ENCODE assay signal across 28 cellular contexts in the genomic region with DNA sequence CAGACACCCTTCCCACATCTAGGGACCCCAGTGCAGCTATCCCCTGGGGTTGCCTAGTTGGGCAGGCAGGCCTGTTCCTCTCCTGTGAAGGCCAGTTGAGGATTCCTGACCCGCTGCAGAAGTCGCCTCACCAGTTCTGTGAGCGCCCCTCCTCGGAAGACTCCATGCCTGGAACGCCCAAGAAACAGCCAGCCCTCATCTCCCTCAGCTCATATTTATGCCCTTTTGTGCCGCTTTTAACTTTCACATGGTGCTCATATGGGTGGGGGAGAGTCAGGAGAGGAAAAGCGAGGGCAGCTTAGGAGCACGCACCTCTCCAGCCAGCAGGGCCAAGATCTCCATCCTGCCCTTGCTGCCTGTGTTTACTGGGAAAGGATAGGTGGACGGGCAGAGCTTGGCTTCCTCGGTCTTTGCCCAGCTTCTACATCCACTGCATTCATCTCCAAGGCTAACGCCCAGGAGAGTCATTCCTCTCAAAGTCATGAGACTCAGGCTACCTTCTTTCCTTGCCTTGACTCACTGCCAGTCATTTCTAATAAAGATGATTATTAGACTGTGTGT.
DNase-seq lines count a peak whose midpoint lies in the region; ATAC-seq and TF ChIP-seq lines count a peak whose summit lies in the region.
"Had no signal": no experiment of that assay in that cellular context is flagged by ENCODE, and none has a peak within 500 bp of the region (broad histone marks: within the 10 kb centered on the region; RNA-seq: fewer than 3 reads in every experiment).

No MANE protein-coding gene starts in this region.

- no peak overlapping the region for H3K4ac ChIP-seq in trophoblast cell (ENCODE audit: low read depth, low read length)

- peaks cover 88% of the 10 kb centered on the region for H3K36me3 Mint-ChIP-seq in activated naive CD4-positive, alpha-beta T cell treated with anti-CD3 and anti-CD28 coated beads, Interleukin-2, amount 10 ng/mL, durations not matched to agents 7 days and 5 days
- H3K36me3 Mint-ChIP-seq in activated CD8-positive, alpha-beta T cell treated with anti-CD3 and anti-CD28 coated beads for 36 hours (ENCODE audit: low read depth) = peaks cover 82% of the 10 kb centered on the region
- peaks cover 98% of the 10 kb centered on the region for H3K36me3 Mint-ChIP-seq in effector memory CD8-positive, alpha-beta T cell (ENCODE audit: insufficient read depth)

- H3K27ac Mint-ChIP-seq in activated naive CD4-positive, alpha-beta T cell treated with anti-CD3 and anti-CD28 coated beads, Interleukin-2, amount 10 ng/mL, durations not matched to agents 7 days and 5 days = peak overlapping the region; percentile 11
- peak overlapping the region; percentile 62 for H3K27ac Mint-ChIP-seq in activated CD8-positive, alpha-beta T cell treated with anti-CD3 and anti-CD28 coated beads for 36 hours
- H3K27ac Mint-ChIP-seq in effector memory CD8-positive, alpha-beta T cell = peak overlapping the region; percentile 89 to 94
- H3K27ac Mint-ChIP-seq: activated T-helper 1 cell treated with anti-CD3 and anti-CD28 coated beads, Interleukin-12 subunit alpha, Interleukin-12 subunit beta, Interleukin-2, Interleukin-4 antibody, amounts not matched to agents 30 ng/mL and 10 ng/mL and 1 ng/mL, durations not matched to agents 14 hours and 24 hours and 36 hours had no signal

- H3K14ac ChIP-seq in trophoblast cell (ENCODE audit: low read length) = peak overlapping the region; percentile 1

- H3K79me1 ChIP-seq in trophoblast cell (ENCODE audit: low read length) = peaks cover 11% of the 10 kb centered on the region

- TF ChIP-seq CTCF in activated CD8-positive, alpha-beta T cell treated with anti-CD3 and anti-CD28 coated beads for 36 hours (IDR thresholded peaks at IDR 0.05) = no peak
- no peak for TF ChIP-seq CTCF in A673 (conservative IDR thresholded peaks at IDR 0.05; ENCODE audit: low read depth, low read length)

- H3K27me3 ChIP-seq in trophoblast cell (ENCODE audit: insufficient read depth, low read length) (no peaks in the 10 kb centered on the region), A673 (replicated peaks; ENCODE audit: insufficient read depth, low read depth, low read length, poor library complexity) (peaks cover 31% of the 10 kb centered on the region)
- H3K27me3 ChIP-seq: brain microvascular endothelial cell, right atrium auricular region, transverse colon had no signal

- H3K18ac ChIP-seq in trophoblast cell (ENCODE audit: low read length) = peak overlapping the region; percentile 80

- intact Hi-C loops in activated CD8-positive, alpha-beta T cell treated with anti-CD3 and anti-CD28 coated beads for 36 hours (cut with micrococcal nuclease) = no loop called here
- intact Hi-C loops in A673 (cut with micrococcal nuclease; ENCODE audit: unreplicated experiment) = no loop called here

- peaks cover 22% of the 10 kb centered on the region for H3K4me1 Mint-ChIP-seq in activated naive CD4-positive, alpha-beta T cell treated with anti-CD3 and anti-CD28 coated beads, Interleukin-2, amount 10 ng/mL, durations not matched to agents 7 days and 5 days
- peaks cover 58% of the 10 kb centered on the region for H3K4me1 Mint-ChIP-seq in activated CD8-positive, alpha-beta T cell treated with anti-CD3 and anti-CD28 coated beads for 36 hours (ENCODE audit: low read depth)
- peaks cover 14 to 35% of the 10 kb centered on the region in 2 donors for H3K4me1 Mint-ChIP-seq in effector memory CD8-positive, alpha-beta T cell (ENCODE audit: low read depth in 2 of 2)

- ATAC-seq in activated CD8-positive, alpha-beta T cell treated with anti-CD3 and anti-CD28 coated beads for 36 hours = no peak
- no peak for ATAC-seq in effector memory CD8-positive, alpha-beta T cell (replicated peaks)

- peak overlapping the region; percentile 79 for H2AK5ac ChIP-seq in trophoblast cell (ENCODE audit: low read length)

- DNase-seq in activated naive CD4-positive, alpha-beta T cell treated with anti-CD3 and anti-CD28 coated beads, Interleukin-2, amount 10 ng/mL, durations not matched to agents 7 days and 5 days = no peak
- no peak for DNase-seq in activated naive CD4-positive, alpha-beta T cell treated with anti-CD3 and anti-CD28 coated beads, Interleukin-2, amount 50 U/mL, for 16 hours
- no peak for DNase-seq in activated CD8-positive, alpha-beta T cell treated with anti-CD3 and anti-CD28 coated beads for 36 hours
- DNase-seq in effector memory CD8-positive, alpha-beta T cell = no peak
- DNase-seq in trophoblast cell (peak; percentile 28 to 70), activated gamma-delta T cell treated with Interleukin-2 at 50 U/mL for 16 hours (no peak), NCI-H2081 treated with DMSO at 0.1 percent for 48 hours (lab: John Stamatoyannopoulos, UW) (no peak), A673 (ENCODE audit: low spot score) (no peak)
- DNase-seq: activated CD4-positive, CD25-positive, alpha-beta regulatory T cell treated with anti-CD3 and anti-CD28 coated beads, Interleukin-2, amount 50 U/mL, for 72 hours; BE2C; brain microvascular endothelial cell; Calu3; DND-41; effector CD4-positive, alpha-beta T cell; GM23248; NCI-H2171 treated with DMSO at 0.1 percent for 48 hours; NCI-H524 treated with DMSO at 0.1 percent for 48 hours; stimulated activated CD4-positive, alpha-beta T cell treated with anti-CD3 and anti-CD28 coated beads, Interleukin-1b, Interleukin-23, amount 100 ng/mL, for 48 hours; stimulated activated CD8-positive, alpha-beta memory T cell treated with anti-CD3 and anti-CD28 coated beads, Interleukin-4, amount 100 ng/mL, for 48 hours; transverse colon had no signal

- no peaks in the 10 kb centered on the region for H3K9me3 ChIP-seq in trophoblast cell (ENCODE audit: insufficient read depth, low read depth, low read length)
- H3K9me3 ChIP-seq in A673 (ENCODE audit: low read depth, low read length, poor library complexity, severe bottlenecking) = no peaks in the 10 kb centered on the region
- H3K9me3 ChIP-seq: BE2C, right atrium auricular region, transverse colon had no signal

- no TSS peak for BruUV-seq in A673 (replicated peaks; lab: Mats Ljungman, UMichigan)

- no peaks in the 10 kb centered on the region for H3K27me3 Mint-ChIP-seq in activated naive CD4-positive, alpha-beta T cell treated with anti-CD3 and anti-CD28 coated beads, Interleukin-2, amount 10 ng/mL, durations not matched to agents 7 days and 5 days
- H3K27me3 Mint-ChIP-seq in activated CD8-positive, alpha-beta T cell treated with anti-CD3 and anti-CD28 coated beads for 36 hours = no peaks in the 10 kb centered on the region
- H3K27me3 Mint-ChIP-seq in effector memory CD8-positive, alpha-beta T cell = no peaks in the 10 kb centered on the region

- H3K27ac ChIP-seq in trophoblast cell (ENCODE audit: low read depth, low read length) (peak overlapping the region; percentile 19), A673 (ENCODE audit: low read depth, low read length, poor library complexity, severe bottlenecking) (no peak overlapping the region)
- H3K27ac ChIP-seq: epithelial cell of prostate, HL-60, right atrium auricular region, SK-N-MC, transverse colon had no signal

- no peak overlapping the region for H3K23ac ChIP-seq in trophoblast cell (ENCODE audit: low read length)

- H3K79me2 ChIP-seq in trophoblast cell (ENCODE audit: control insufficient read depth, insufficient read depth, low read length, poor library complexity) = no peaks in the 10 kb centered on the region

- H4K12ac ChIP-seq in trophoblast cell (ENCODE audit: low read depth, low read length) = no peak overlapping the region

- peak overlapping the region; percentile 11 for H2AFZ ChIP-seq in trophoblast cell (ENCODE audit: insufficient read depth, low read length, poor library complexity)
- H2AFZ ChIP-seq: GM23248 had no signal

- H2BK5ac ChIP-seq in trophoblast cell (ENCODE audit: low read depth, low read length, poor library complexity) = peak overlapping the region; percentile 2

- H3K4me1 ChIP-seq in trophoblast cell (ENCODE audit: control insufficient read depth in 1 of 2, insufficient read depth in 2 of 2, low read length in 2 of 2) = peaks cover 14 to 20% of the 10 kb centered on the region in 2 experiments
- no peaks in the 10 kb centered on the region for H3K4me1 ChIP-seq in A673 (ENCODE audit: insufficient read depth, low read length, poor library complexity, severe bottlenecking)
- H3K4me1 ChIP-seq: BE2C, transverse colon had no signal

- no peak overlapping the region for H3K9ac ChIP-seq in trophoblast cell (ENCODE audit: low read length)
- H3K9ac ChIP-seq: GM23248 had no signal

- POLR2A ChIA-PET in activated CD8-positive, alpha-beta T cell treated with anti-CD3 and anti-CD28 coated beads for 36 hours (lab: Charles Lee) = interaction anchor here (1.0 to 1.2 kb wide), 3 partner anchors 10 to 13 kb away, joined by 3 to 4 read pairs (median 3); no protein-coding TSS in a partner anchor
- POLR2A ChIA-PET in A673 (lab: Charles Lee; ENCODE audit: low non-redundant PET) = no interaction called here

- H3K4me3 Mint-ChIP-seq in activated naive CD4-positive, alpha-beta T cell treated with anti-CD3 and anti-CD28 coated beads, Interleukin-2, amount 10 ng/mL, durations not matched to agents 7 days and 5 days = no peak overlapping the region
- no peak overlapping the region for H3K4me3 Mint-ChIP-seq in activated CD8-positive, alpha-beta T cell treated with anti-CD3 and anti-CD28 coated beads for 36 hours
- H3K4me3 Mint-ChIP-seq in effector memory CD8-positive, alpha-beta T cell = peak overlapping the region in 1 of 2 donors; percentile 12
- H3K4me3 Mint-ChIP-seq: activated T-helper 1 cell treated with anti-CD3 and anti-CD28 coated beads, Interleukin-12 subunit alpha, Interleukin-12 subunit beta, Interleukin-2, Interleukin-4 antibody, amounts not matched to agents 30 ng/mL and 10 ng/mL and 1 ng/mL, durations not matched to agents 14 hours and 24 hours and 36 hours; neural crest cell; T-helper 1 cell treated with Interleukin-12 subunit alpha and Interleukin-12 subunit beta and Interleukin-4 antibody, amounts not matched to agents 30 μg/mL and 1 μg/mL, for 36 hours had no signal

- H3K4me3 ChIP-seq in trophoblast cell (ENCODE audit: low read depth, low read length) (no peak overlapping the region), A673 (ENCODE audit: low read depth, low read length, poor library complexity, severe bottlenecking) (no peak overlapping the region)
- H3K4me3 ChIP-seq: GM23248, right atrium auricular region, SK-N-MC, smooth muscle cell, transverse colon had no signal

- peak overlapping the region; percentile 65 for H4K91ac ChIP-seq in trophoblast cell (ENCODE audit: low read depth, low read length)

- H2BK120ac ChIP-seq in trophoblast cell (ENCODE audit: insufficient read depth, low read length, poor library complexity) = peak overlapping the region; percentile 55

- WGBS in trophoblast cell (ENCODE audit: extremely low coverage, insufficient coverage, insufficient read length) = no CpG with 5 or more reads among the region's 11 CpGs

- peak overlapping the region; percentile 12 for H2BK12ac ChIP-seq in trophoblast cell (ENCODE audit: low read length)

- H4K8ac ChIP-seq in trophoblast cell (ENCODE audit: low read depth, low read length) = peak overlapping the region; percentile 8

- H3K4me2 ChIP-seq in trophoblast cell (ENCODE audit: low read length) = no peak overlapping the region
- H3K4me2 ChIP-seq: smooth muscle cell had no signal

- H3K36me3 ChIP-seq in trophoblast cell (ENCODE audit: control insufficient read depth in 1 of 2, insufficient read depth in 2 of 2, low read length in 2 of 2) (no peaks in the 10 kb centered on the region), A673 (ENCODE audit: insufficient read depth, low read length, poor library complexity, severe bottlenecking) (no peaks in the 10 kb centered on the region)
- H3K36me3 ChIP-seq: BE2C, brain microvascular endothelial cell had no signal

- H3K9me3 Mint-ChIP-seq in activated naive CD4-positive, alpha-beta T cell treated with anti-CD3 and anti-CD28 coated beads, Interleukin-2, amount 10 ng/mL, durations not matched to agents 7 days and 5 days = no peaks in the 10 kb centered on the region
- no peaks in the 10 kb centered on the region for H3K9me3 Mint-ChIP-seq in activated CD8-positive, alpha-beta T cell treated with anti-CD3 and anti-CD28 coated beads for 36 hours
- H3K9me3 Mint-ChIP-seq in effector memory CD8-positive, alpha-beta T cell = no peaks in the 10 kb centered on the region
- H3K9me3 Mint-ChIP-seq: activated T-helper 1 cell treated with anti-CD3 and anti-CD28 coated beads, Interleukin-12 subunit alpha, Interleukin-12 subunit beta, Interleukin-2, Interleukin-4 antibody, amounts not matched to agents 30 ng/mL and 10 ng/mL and 1 ng/mL, durations not matched to agents 14 hours and 24 hours and 36 hours; neural crest cell; T-helper 1 cell treated with Interleukin-12 subunit alpha and Interleukin-12 subunit beta and Interleukin-4 antibody, amounts not matched to agents 30 μg/mL and 1 μg/mL, for 36 hours had no signal

- CTCF ChIA-PET in activated naive CD4-positive, alpha-beta T cell treated with anti-CD3 and anti-CD28 coated beads, Interleukin-2, amount 10 ng/mL, durations not matched to agents 7 days and 5 days (lab: Charles Lee) = no interaction called here
- CTCF ChIA-PET in activated CD8-positive, alpha-beta T cell treated with anti-CD3 and anti-CD28 coated beads for 36 hours (lab: Charles Lee) = no interaction called here
- CTCF ChIA-PET in A673 (lab: Charles Lee) = no interaction called here

Comparison
In these comparisons a context has a peak if more than half of its experiments do, and no peak if none do; other contexts are left out.
1. DNase-seq: peak in trophoblast cell (2 of 2); none in activated naive CD4-positive, alpha-beta T cell treated with anti-CD3 and anti-CD28 coated beads, Interleukin-2, amount 10 ng/mL, durations not matched to agents 7 days and 5 days (single experiment), activated naive CD4-positive, alpha-beta T cell treated with anti-CD3 and anti-CD28 coated beads, Interleukin-2, amount 50 U/mL, for 16 hours (single experiment), activated CD8-positive, alpha-beta T cell treated with anti-CD3 and anti-CD28 coated beads for 36 hours (single experiment), effector memory CD8-positive, alpha-beta T cell (0 of 3), activated gamma-delta T cell treated with Interleukin-2 at 50 U/mL for 16 hours (single experiment), NCI-H2081 treated with DMSO at 0.1 percent for 48 hours (single experiment) and A673 (single experiment).
2. H3K27ac Mint-ChIP-seq: peak in every context shown above with its lines; median percentile 92 in effector memory CD8-positive, alpha-beta T cell; 62 in activated CD8-positive, alpha-beta T cell treated with anti-CD3 and anti-CD28 coated beads for 36 hours; 11 in activated naive CD4-positive, alpha-beta T cell treated with anti-CD3 and anti-CD28 coated beads, Interleukin-2, amount 10 ng/mL, durations not matched to agents 7 days and 5 days.